In genomic region chr12:53938276-53939140, GRCh38 we compare ENCODE assay signal across 9 cellular contexts. TPM values are rescaled to one million over a fixed set of nuclear protein-coding genes. Genes with fewer than 3 reads are reported as not detected.
A peak's percentile ranks its signal among the peaks of the same experiment; 100 is the strongest.
DNase-seq lines count a peak whose midpoint lies in the region; ATAC-seq and TF ChIP-seq lines count a peak whose summit lies in the region.
"Had no signal": no experiment of that assay in that cellular context is flagged by ENCODE, and none has a peak within 500 bp of the region (broad histone marks: within the 10 kb centered on the region; RNA-seq: fewer than 3 reads in every experiment).

TSS of gene HOXC13 (plus strand) at chr12:53938831. CDS start at chr12:53938907, 76 bp downstream.

- peak within 1 kb of the TSS; percentile 59 for H3K4me3 ChIP-seq in LNCaP clone FGC (ENCODE audit: low read depth, low read length)
- H3K4me3 ChIP-seq: left lung had no signal

- H3K9me3 ChIP-seq in T-helper 17 cell (ENCODE audit: control insufficient read depth, low read length, poor library complexity, severe bottlenecking), result no peaks in the 10 kb centered on the region
- H3K9me3 ChIP-seq: left lung had no signal

- H3K4me1 Mint-ChIP-seq in T-helper 17 cell, result peaks cover 9% of the 10 kb centered on the region
- peaks cover 1% of the 10 kb centered on the region for H3K4me1 Mint-ChIP-seq in glutamatergic neuron (ENCODE audit: low read depth, unreplicated experiment)

- TF ChIP-seq CTCF in LNCaP clone FGC (IDR thresholded peaks at IDR 0.05; ENCODE audit: control insufficient read depth, extremely low read depth, insufficient read depth), result no peak
- TF ChIP-seq CTCF in glutamatergic neuron (IDR thresholded peaks at IDR 0.05; ENCODE audit: partially characterized antibody, unreplicated experiment), result no peak

- DNase-seq in DMS79 (lab: John Stamatoyannopoulos, UW), result peak; percentile 91
- DNase-seq in LNCaP clone FGC (ENCODE audit: low read depth), result peak; percentile 99
- DNase-seq in T-helper 17 cell, result no peak
- DNase-seq in glutamatergic neuron, result peak; percentile 90
- DNase-seq in stimulated activated CD4-positive, alpha-beta T cell treated with anti-CD3 and anti-CD28 coated beads, Interleukin-15, amount 100 ng/mL, for 48 hours (ENCODE audit: low read depth in 2 of 2), result peak; percentile 35 to 48
- no peak for DNase-seq in mesenteric fat pad (ENCODE audit: low spot score)

- ATAC-seq in T-helper 17 cell, result no peak
- ATAC-seq in HG02870 (IDR thresholded peaks at IDR 0.05; ENCODE audit: unreplicated experiment), result no peak
- no peak for ATAC-seq in HG03025 (IDR thresholded peaks at IDR 0.05; ENCODE audit: low FRiP score, unreplicated experiment)
- ATAC-seq: left lung had no signal

- H3K27ac Mint-ChIP-seq in T-helper 17 cell (peak within 1 kb of the TSS; percentile 65), glutamatergic neuron (ENCODE audit: unreplicated experiment) (no peak within 1 kb of the TSS)

- peaks cover 85% of the 10 kb centered on the region for H3K27me3 Mint-ChIP-seq in T-helper 17 cell
- peaks cover 48% of the 10 kb centered on the region for H3K27me3 Mint-ChIP-seq in glutamatergic neuron (ENCODE audit: unreplicated experiment)

- peaks cover 5% of the 10 kb centered on the region for H3K36me3 Mint-ChIP-seq in T-helper 17 cell (ENCODE audit: low read depth)
- H3K36me3 Mint-ChIP-seq in glutamatergic neuron (ENCODE audit: unreplicated experiment), result no peaks in the 10 kb centered on the region

- H3K4me3 Mint-ChIP-seq in T-helper 17 cell (peak within 1 kb of the TSS; percentile 33), glutamatergic neuron (ENCODE audit: unreplicated experiment) (peak within 1 kb of the TSS; percentile 70)

- peaks cover 2% of the 10 kb centered on the region for H3K9me3 Mint-ChIP-seq in glutamatergic neuron (ENCODE audit: unreplicated experiment)

RNA-seq across cellular contexts. Expression of gene HOXC13, which starts in this region (rescaled TPM):
- total RNA-seq in T-helper 17 cell, result not detected
- total RNA-seq in glutamatergic neuron (ENCODE audit: unreplicated experiment), result not detected
- total RNA-seq in mesenteric fat pad, result not detected
- total RNA-seq: left lung had no signal

Comparison
In these comparisons a context has a peak if more than half of its experiments do, and no peak if none do; other contexts are left out.
1. Peak in DNase-seq in glutamatergic neuron; RNA of the gene not detected or under 1 TPM.
2. DNase-seq: peak in DMS79 (single experiment), LNCaP clone FGC (single experiment) and stimulated activated CD4-positive, alpha-beta T cell treated with anti-CD3 and anti-CD28 coated beads, Interleukin-15, amount 100 ng/mL, for 48 hours (2 of 2); none in T-helper 17 cell (0 of 3) and mesenteric fat pad (single experiment).